In genomic region chr10:132412316-132413192, GRCh38 we compare ENCODE assay signal across 12 cellular contexts. TPM values are rescaled to one million over a fixed set of nuclear protein-coding genes. Genes with fewer than 3 reads are reported as not detected.
DNase-seq lines count a peak whose midpoint lies in the region; ATAC-seq and TF ChIP-seq lines count a peak whose summit lies in the region.
"Had no signal": no experiment of that assay in that cellular context is flagged by ENCODE, and none has a peak within 500 bp of the region (broad histone marks: within the 10 kb centered on the region; RNA-seq: fewer than 3 reads in every experiment).

No MANE protein-coding gene starts in this region.

- H3K36me3 ChIP-seq in SK-N-SH (replicated peaks in 1 of 2; ENCODE audit: control insufficient read depth in 1 of 2, insufficient read depth in 2 of 2, low read length in 1 of 2) = no peaks in the 10 kb centered on the region
- peaks cover 0 to 28% of the 10 kb centered on the region in 2 donors for H3K36me3 ChIP-seq in esophagus (ENCODE audit: control insufficient read depth in 2 of 2, insufficient read depth in 2 of 2, low read length in 1 of 2)
- H3K36me3 ChIP-seq in neuronal stem cell (replicated peaks in 1 of 2; ENCODE audit: control insufficient read depth in 2 of 2, insufficient read depth in 2 of 2, low read length in 2 of 2) = peaks cover 2 to 4% of the 10 kb centered on the region in 2 donors
- H3K36me3 ChIP-seq in upper lobe of left lung = peaks cover 0 to 7% (median 3%) of the 10 kb centered on the region in 4 donors

- no peak overlapping the region for H4K91ac ChIP-seq in neuronal stem cell (ENCODE audit: low read depth, low read length, poor library complexity)

- H2BK120ac ChIP-seq in neuronal stem cell (ENCODE audit: low read depth, low read length) = no peak overlapping the region

- H2AK5ac ChIP-seq in neuronal stem cell (ENCODE audit: low read depth, low read length) = peak overlapping the region; percentile 37

- H3K9me3 ChIP-seq in SK-N-SH (no peaks in the 10 kb centered on the region), esophagus (ENCODE audit: control insufficient read depth in 2 of 2, insufficient read depth in 1 of 2, low read depth in 1 of 2, low read length in 1 of 2) (no peaks in the 10 kb centered on the region), neuronal stem cell (replicated peaks in 1 of 2; ENCODE audit: control insufficient read depth in 2 of 2, insufficient read depth in 1 of 2, low read depth in 1 of 2, low read length in 2 of 2) (peaks cover 0 to 4% of the 10 kb centered on the region in 2 donors), upper lobe of left lung (no peaks in the 10 kb centered on the region)

- H3K4me2 ChIP-seq in SK-N-SH = no peak overlapping the region
- no peak overlapping the region for H3K4me2 ChIP-seq in neuronal stem cell (ENCODE audit: insufficient read depth, low read length, poor library complexity, severe bottlenecking)

- H3K23ac ChIP-seq in neuronal stem cell (ENCODE audit: low read depth, low read length, poor library complexity) = no peak overlapping the region

- CTCF ChIA-PET in SK-N-SH (lab: Yijun Ruan, JAX) = no interaction called here

- H3K18ac ChIP-seq in neuronal stem cell (ENCODE audit: low read length) = peak overlapping the region; percentile 38

- no peak overlapping the region for H2AFZ ChIP-seq in SK-N-SH (ENCODE audit: low read depth)
- H2AFZ ChIP-seq in neuronal stem cell (ENCODE audit: low read length) = no peak overlapping the region

- no peak for TF ChIP-seq POLR2A in upper lobe of left lung (IDR thresholded peaks at IDR 0.05)

- no peaks in the 10 kb centered on the region for H3K9me2 ChIP-seq in SK-N-SH

- peak overlapping the region; percentile 53 for H2BK5ac ChIP-seq in neuronal stem cell (ENCODE audit: low read length)

- POLR2A ChIA-PET in SK-N-SH (lab: Yijun Ruan, JAX) = interaction anchor here (0.7 kb wide), 1 partner anchor 941 kb away, joined by 5 read pairs; no protein-coding TSS in a partner anchor

- no peak for ATAC-seq in SK-N-SH treated with all-trans-retinoic acid at 6 μM for 48 hours
- ATAC-seq in upper lobe of left lung (ENCODE audit: low FRiP score in 2 of 2) = no peak
- ATAC-seq in HG03108 (IDR thresholded peaks at IDR 0.05; ENCODE audit: unreplicated experiment) = no peak
- no peak for ATAC-seq in omental fat pad (ENCODE audit: low FRiP score)
- ATAC-seq in GM21717 (IDR thresholded peaks at IDR 0.05; ENCODE audit: unreplicated experiment) = no peak

- no peaks in the 10 kb centered on the region for H4K20me1 ChIP-seq in SK-N-SH (ENCODE audit: insufficient read depth)

- peak overlapping the region; percentile 38 for H3K14ac ChIP-seq in neuronal stem cell (ENCODE audit: low read length)

- no peak for TF ChIP-seq EP300 in SK-N-SH (IDR thresholded peaks at IDR 0.05; ENCODE audit: borderline replicate concordance in 1 of 2, low read depth in 1 of 2, low read length in 1 of 2)
- TF ChIP-seq EP300 in upper lobe of left lung (IDR thresholded peaks at IDR 0.05) = no peak

- 93% methylated on average over 22 of the region's 29 CpGs for WGBS in SK-N-SH (ENCODE audit: low lambda C conversion rate)
- 51 to 54% methylated on average over 29 of the region's 29 CpGs for WGBS in esophagus, 2 donors
- no CpG with 5 or more reads among the region's 29 CpGs for WGBS in neuronal stem cell (ENCODE audit: extremely low coverage in 2 of 2, insufficient read length in 2 of 2, insufficient replicate concordance in 1 of 2), 2 donors
- WGBS in upper lobe of left lung, 2 donors = 69 to 73% methylated on average over 18 to 29 of the region's 29 CpGs

- peak overlapping the region; percentile 37 for H3K4ac ChIP-seq in neuronal stem cell (ENCODE audit: low read length)

- TF ChIP-seq CTCF in SK-N-SH (IDR thresholded peaks at IDR 0.05) = no peak
- no peak for TF ChIP-seq CTCF in upper lobe of left lung (IDR thresholded peaks at IDR 0.05)
- TF ChIP-seq CTCF in omental fat pad (IDR thresholded peaks at IDR 0.05) = no peak

- H3K79me1 ChIP-seq in neuronal stem cell (ENCODE audit: low read depth, low read length) = peaks cover 2% of the 10 kb centered on the region

- H3K27me3 ChIP-seq in SK-N-SH (ENCODE audit: insufficient read depth) = no peaks in the 10 kb centered on the region
- H3K27me3 ChIP-seq in esophagus (ENCODE audit: control insufficient read depth in 1 of 2, insufficient read depth in 2 of 2, low read length in 2 of 2) = no peaks in the 10 kb centered on the region
- H3K27me3 ChIP-seq in neuronal stem cell (ENCODE audit: control insufficient read depth in 3 of 3, insufficient read depth in 3 of 3, low read depth in 1 of 3, low read length in 3 of 3) = peaks cover 0 to 2% (median 0%) of the 10 kb centered on the region in 3 experiments
- no peaks in the 10 kb centered on the region for H3K27me3 ChIP-seq in upper lobe of left lung

- peak overlapping the region; percentile 84 for H2BK12ac ChIP-seq in neuronal stem cell (ENCODE audit: low read length)

- no peak for TF ChIP-seq RAD21 in SK-N-SH (IDR thresholded peaks at IDR 0.05; ENCODE audit: low read length)

- H3K9ac ChIP-seq in SK-N-SH (no peak overlapping the region), neuronal stem cell (ENCODE audit: low read depth, low read length, poor library complexity) (no peak overlapping the region)

- peaks cover 0 to 14% of the 10 kb centered on the region in 2 experiments; a peak in 1 of 4 replicates for H3K4me1 ChIP-seq in SK-N-SH (ENCODE audit: control insufficient read depth in 1 of 2, insufficient read depth in 2 of 2, low read depth in 1 of 2, low read length in 1 of 2)
- peaks cover 16 to 53% of the 10 kb centered on the region in 2 donors for H3K4me1 ChIP-seq in esophagus (ENCODE audit: control insufficient read depth in 2 of 2, insufficient read depth in 2 of 2, low read length in 1 of 2)
- peaks cover 6 to 26% of the 10 kb centered on the region in 2 donors for H3K4me1 ChIP-seq in neuronal stem cell (ENCODE audit: control insufficient read depth in 2 of 2, insufficient read depth in 1 of 2, low read depth in 1 of 2, low read length in 2 of 2)
- peaks cover 60 to 87% (median 75%) of the 10 kb centered on the region in 4 donors for H3K4me1 ChIP-seq in upper lobe of left lung

- DNase-seq in SK-N-SH (peak; percentile 40), neuronal stem cell (ENCODE audit: low spot score) (no peak), upper lobe of left lung (peak in 1 of 2 donors; percentile 70), omental fat pad (ENCODE audit: low spot score) (no peak)
- DNase-seq: 8988T; activated CD4-positive, CD25-positive, alpha-beta regulatory T cell treated with anti-CD3 and anti-CD28 coated beads, Interleukin-2, amount 50 U/mL, for 72 hours; activated naive CD4-positive, alpha-beta T cell treated with anti-CD3 and anti-CD28 coated beads, Interleukin-2, amount 10 ng/mL, durations not matched to agents 7 days and 5 days had no signal

- no peak overlapping the region for H3K4me3 ChIP-seq in SK-N-SH (ENCODE audit: low read depth in 2 of 2, low read length in 1 of 2)
- H3K4me3 ChIP-seq in esophagus (ENCODE audit: low read depth in 1 of 2, low read length in 2 of 2) = no peak overlapping the region
- no peak overlapping the region for H3K4me3 ChIP-seq in neuronal stem cell (ENCODE audit: low read length in 2 of 2)
- no peak overlapping the region for H3K4me3 ChIP-seq in upper lobe of left lung
- H3K4me3 ChIP-seq: K562 had no signal

- H2BK15ac ChIP-seq in neuronal stem cell (ENCODE audit: low read length) = no peak overlapping the region

- H3F3A ChIP-seq in SK-N-SH (replicated peaks; ENCODE audit: insufficient read depth) = no peaks in the 10 kb centered on the region

- H3K79me2 ChIP-seq in SK-N-SH (ENCODE audit: insufficient read depth) = no peaks in the 10 kb centered on the region

- H3K27ac ChIP-seq in SK-N-SH (ENCODE audit: low read depth in 2 of 2, low read length in 1 of 2) (no peak overlapping the region), esophagus (ENCODE audit: low read depth in 2 of 2, low read length in 1 of 2) (peak overlapping the region; percentile 90 to 94), neuronal stem cell (replicated peaks; ENCODE audit: low read length) (no peak overlapping the region), upper lobe of left lung (peak overlapping the region; percentile 82 to 93 (median 90))

- no peak overlapping the region for H4K8ac ChIP-seq in neuronal stem cell (ENCODE audit: low read depth, low read length)

TF ChIP-seq in SK-N-SH, 30 proteins besides CTCF, POLR2A, EP300 and RAD21:
- TF ChIP-seq JUND (IDR thresholded peaks at IDR 0.05) (no peak), NFIC (IDR thresholded peaks at IDR 0.05; ENCODE audit: borderline replicate concordance) (no peak), POLR2AphosphoS5 (IDR thresholded peaks at IDR 0.05; ENCODE audit: low read depth, low read length) (no peak), TEAD4 (IDR thresholded peaks at IDR 0.05; ENCODE audit: borderline replicate concordance, insufficient read depth) (no peak), GABPA (IDR thresholded peaks at IDR 0.05; ENCODE audit: low read depth) (no peak)

TF ChIP-seq in SK-N-SH treated with all-trans-retinoic acid at 6 μM for 48 hours, 23 proteins besides CTCF, POLR2A, EP300 and RAD21 (continues in another document):
- no peak for TF ChIP-seq ZC3H10 (CRISPR knock-in tag; IDR thresholded peaks at IDR 0.05)
- TF ChIP-seq TOX (CRISPR knock-in tag; IDR thresholded peaks at IDR 0.05; ENCODE audit: borderline replicate concordance) = no peak
- TF ChIP-seq ZNF8 (CRISPR knock-in tag; IDR thresholded peaks at IDR 0.05) = no peak
- TF ChIP-seq ZFP3 (CRISPR knock-in tag; IDR thresholded peaks at IDR 0.05) = no peak
- TF ChIP-seq ESRRG (CRISPR knock-in tag; IDR thresholded peaks at IDR 0.05) = no peak
- no peak for TF ChIP-seq TCF4 (CRISPR knock-in tag; IDR thresholded peaks at IDR 0.05; ENCODE audit: borderline replicate concordance)

RNA-seq across cellular contexts. Expression of gene PWWP2B, which starts 15.6 kb away (rescaled TPM):
- polyA plus RNA-seq in SK-N-SH (2012; rRNA removed) = 2.0 and 2.4 TPM in 2 replicates
- 0.93 and 1.9 TPM in 2 replicates for polyA plus RNA-seq in SK-N-SH (2012; cell fraction: cytosol; rRNA removed)
- polyA plus RNA-seq in SK-N-SH (2012; cell fraction: nucleus; rRNA removed) = 2.3 and 3.2 TPM in 2 replicates
- 10 to 100 TPM; 17.6 to 33.4 TPM for polyA plus RNA-seq in esophagus
- 2.1 TPM for polyA plus RNA-seq in neuronal stem cell (2013, experiment 1 of 2)
- polyA plus RNA-seq in neuronal stem cell (2013, experiment 2 of 2) = 2.0 TPM
- total RNA-seq in upper lobe of left lung = 10 to 100 TPM; 20.2 to 54.4 (median 32.9) TPM
- 10 to 100 TPM in 3 of 4 donors, 1 to 10 TPM in 1; 6.0 to 24.4 (median 12.2) TPM for total RNA-seq in omental fat pad

Comparison
In these comparisons a context has a peak if more than half of its experiments do, and no peak if none do; other contexts are left out.
1. H3K27ac ChIP-seq: peak in esophagus (2 of 2) and upper lobe of left lung (4 of 4); none in SK-N-SH (0 of 2) and neuronal stem cell (single experiment).